Comparison of ENCODE assay signal across 26 cellular contexts in the genomic region with DNA sequence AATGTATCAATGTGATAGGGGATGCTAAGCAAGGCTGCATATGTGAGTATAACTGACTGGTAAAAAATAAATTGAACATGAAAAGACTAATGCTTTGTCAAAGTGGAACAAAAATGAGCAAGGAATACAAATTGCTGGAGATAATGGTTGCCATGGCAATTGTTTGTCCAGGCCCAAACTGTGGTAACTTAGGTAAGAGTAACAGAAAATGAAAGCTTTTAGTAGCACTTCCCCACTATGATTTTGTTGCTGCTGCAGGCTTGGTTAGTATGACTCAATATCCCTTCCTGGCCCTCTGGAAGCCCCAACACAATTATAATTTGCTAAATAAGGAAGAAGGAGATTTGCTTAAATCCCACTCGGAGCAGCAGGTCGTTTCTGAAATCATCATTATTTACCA.
"Had no signal": no experiment of that assay in that cellular context is flagged by ENCODE, and none has a peak within 500 bp of the region (broad histone marks: within the 10 kb centered on the region; RNA-seq: fewer than 3 reads in every experiment).

No MANE protein-coding gene starts in this region.

- DNase-seq: activated CD4-positive, alpha-beta T cell treated with anti-CD3 and anti-CD28 coated beads, Interleukin-2, amount 10 ng/mL, durations not matched to agents 24 days and 14 days; activated CD4-positive, alpha-beta T cell treated with anti-CD3 and anti-CD28 coated beads, Interleukin-2, amount 50 U/mL, for 48 hours; activated CD4-positive, CD25-positive, alpha-beta regulatory T cell treated with anti-CD3 and anti-CD28 coated beads, Interleukin-2, amount 50 U/mL, for 72 hours; activated naive CD4-positive, alpha-beta T cell treated with anti-CD3 and anti-CD28 coated beads, Interleukin-2, amount 50 U/mL, for 16 hours; activated naive CD8-positive, alpha-beta T cell treated with anti-CD3 and anti-CD28 coated beads, Interleukin-2, amount 10 ng/mL, durations not matched to agents 7 days and 5 days; aorta; cortex of kidney; MG63; NCI-H1105; NCI-H1694; NCI-H2029; NCI-H2107; NCI-H2171 treated with DMSO at 0.1 percent for 48 hours; NCI-H345; NCI-H510A; NCI-H526 treated with DMSO at 0.1 percent for 48 hours; NCI-H82; NK-92 treated with Interleukin-12 subunit alpha and Interleukin-12 subunit beta, amount 100 ng/mL, for 24 hours; PC-3; SHP77; SW 1271 had no signal

- H3K36me3 Mint-ChIP-seq: activated naive CD8-positive, alpha-beta T cell treated with anti-CD3 and anti-CD28 coated beads, Interleukin-2, amount 10 ng/mL, durations not matched to agents 7 days and 5 days; brain had no signal

- H3K27me3 Mint-ChIP-seq: activated CD4-positive, alpha-beta T cell treated with anti-CD3 and anti-CD28 coated beads, Interleukin-2, amount 10 ng/mL, durations not matched to agents 24 days and 14 days; activated naive CD8-positive, alpha-beta T cell treated with anti-CD3 and anti-CD28 coated beads, Interleukin-2, amount 10 ng/mL, durations not matched to agents 7 days and 5 days; central memory CD8-positive, alpha-beta T cell had no signal

- H3K27ac Mint-ChIP-seq: activated CD4-positive, alpha-beta T cell treated with anti-CD3 and anti-CD28 coated beads, Interleukin-2, amount 10 ng/mL, durations not matched to agents 24 days and 14 days; activated naive CD8-positive, alpha-beta T cell treated with anti-CD3 and anti-CD28 coated beads, Interleukin-2, amount 10 ng/mL, durations not matched to agents 7 days and 5 days; T-helper 2 cell treated with Interferon-gamma antibody and Interleukin-4, amounts not matched to agents 5 μg/mL and 100 μg/mL, for 36 hours; WTC11 had no signal

- H3K4me1 Mint-ChIP-seq: activated CD4-positive, alpha-beta T cell treated with anti-CD3 and anti-CD28 coated beads, Interleukin-2, amount 10 ng/mL, durations not matched to agents 24 days and 14 days; activated naive CD8-positive, alpha-beta T cell treated with anti-CD3 and anti-CD28 coated beads, Interleukin-2, amount 10 ng/mL, durations not matched to agents 7 days and 5 days; central memory CD8-positive, alpha-beta T cell; WTC11 had no signal

- H3K4me3 Mint-ChIP-seq: activated CD4-positive, alpha-beta T cell treated with anti-CD3 and anti-CD28 coated beads, Interleukin-2, amount 10 ng/mL, durations not matched to agents 24 days and 14 days; activated naive CD8-positive, alpha-beta T cell treated with anti-CD3 and anti-CD28 coated beads, Interleukin-2, amount 10 ng/mL, durations not matched to agents 7 days and 5 days; brain; central memory CD8-positive, alpha-beta T cell; T-helper 2 cell treated with Interferon-gamma antibody and Interleukin-4, amounts not matched to agents 5 μg/mL and 100 μg/mL, for 36 hours; WTC11 had no signal

- ATAC-seq: PC-3, SK-N-SH treated with all-trans-retinoic acid at 6 μM for 48 hours, WTC11 had no signal
